2 cellular contexts compared by ENCODE assay signal in the genomic region with DNA sequence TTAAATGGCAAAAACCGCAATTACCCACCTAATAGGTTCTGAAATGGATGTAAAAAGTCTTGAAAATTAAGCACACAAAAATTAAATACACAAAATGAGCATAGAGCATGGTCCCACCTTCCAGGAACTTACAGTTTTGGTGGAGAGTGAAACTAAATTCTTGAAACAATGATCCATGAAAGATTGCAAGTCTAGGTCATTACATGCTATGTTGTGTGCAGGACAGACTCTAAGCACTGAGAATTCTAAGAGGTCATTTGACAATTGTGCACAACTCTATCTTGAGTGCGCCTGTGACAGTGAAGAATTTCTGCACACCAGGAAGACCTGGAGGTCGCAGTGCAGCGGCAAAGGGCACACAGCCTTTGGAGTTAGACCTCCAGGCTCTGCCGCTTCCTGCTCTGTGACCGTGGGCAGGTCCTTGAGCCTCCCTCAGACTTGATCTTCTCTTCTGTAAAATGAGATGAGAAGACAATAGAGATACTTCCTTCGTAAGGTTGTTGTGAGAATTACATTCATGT.
TF ChIP-seq lines count a peak whose summit lies in the region.

No MANE protein-coding gene starts in this region.

TF ChIP-seq in H1, 55 proteins besides CTCF, POLR2A, EP300 and RAD21:
- TF ChIP-seq SP4 (IDR thresholded peaks at IDR 0.05; ENCODE audit: low read length) (no peak), CBX8 (IDR thresholded peaks at IDR 0.05; ENCODE audit: borderline replicate concordance, low read depth, low read length) (no peak), POLR2AphosphoS5 (IDR thresholded peaks at IDR 0.05; ENCODE audit: low read depth, low read length) (no peak), SIRT6 (IDR thresholded peaks at IDR 0.05; ENCODE audit: low read length) (no peak), RXRA (IDR thresholded peaks at IDR 0.05; ENCODE audit: insufficient read depth, low read depth, low read length) (no peak), CBX5 (IDR thresholded peaks at IDR 0.05; ENCODE audit: low read depth, low read length) (no peak), TAF1 (IDR thresholded peaks at IDR 0.05; ENCODE audit: low read depth, low read length) (no peak), BACH1 (IDR thresholded peaks at IDR 0.05; ENCODE audit: low read length) (no peak), SUZ12 (IDR thresholded peaks at IDR 0.05; ENCODE audit: low read length) (no peak), GABPA (IDR thresholded peaks at IDR 0.05; ENCODE audit: borderline replicate concordance, insufficient read depth, low read length) (no peak), KDM1A (IDR thresholded peaks at IDR 0.05; ENCODE audit: borderline replicate concordance, low read length) (no peak), KDM5A (IDR thresholded peaks at IDR 0.05; ENCODE audit: low read length) (no peak), TCF12 (IDR thresholded peaks at IDR 0.05; ENCODE audit: low read depth, low read length) (no peak)
- TF ChIP-seq, protein P1, sequence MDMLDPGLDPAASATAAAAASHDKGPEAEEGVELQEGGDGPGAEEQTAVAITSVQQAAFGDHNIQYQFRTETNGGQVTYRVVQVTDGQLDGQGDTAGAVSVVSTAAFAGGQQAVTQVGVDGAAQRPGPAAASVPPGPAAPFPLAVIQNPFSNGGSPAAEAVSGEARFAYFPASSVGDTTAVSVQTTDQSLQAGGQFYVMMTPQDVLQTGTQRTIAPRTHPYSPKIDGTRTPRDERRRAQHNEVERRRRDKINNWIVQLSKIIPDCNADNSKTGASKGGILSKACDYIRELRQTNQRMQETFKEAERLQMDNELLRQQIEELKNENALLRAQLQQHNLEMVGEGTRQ (IDR thresholded peaks at IDR 0.05; ENCODE audit: low read length), result no peak

TF ChIP-seq in HepG2, 621 proteins besides CTCF, POLR2A, EP300 and RAD21:
- TF ChIP-seq, protein P2, sequence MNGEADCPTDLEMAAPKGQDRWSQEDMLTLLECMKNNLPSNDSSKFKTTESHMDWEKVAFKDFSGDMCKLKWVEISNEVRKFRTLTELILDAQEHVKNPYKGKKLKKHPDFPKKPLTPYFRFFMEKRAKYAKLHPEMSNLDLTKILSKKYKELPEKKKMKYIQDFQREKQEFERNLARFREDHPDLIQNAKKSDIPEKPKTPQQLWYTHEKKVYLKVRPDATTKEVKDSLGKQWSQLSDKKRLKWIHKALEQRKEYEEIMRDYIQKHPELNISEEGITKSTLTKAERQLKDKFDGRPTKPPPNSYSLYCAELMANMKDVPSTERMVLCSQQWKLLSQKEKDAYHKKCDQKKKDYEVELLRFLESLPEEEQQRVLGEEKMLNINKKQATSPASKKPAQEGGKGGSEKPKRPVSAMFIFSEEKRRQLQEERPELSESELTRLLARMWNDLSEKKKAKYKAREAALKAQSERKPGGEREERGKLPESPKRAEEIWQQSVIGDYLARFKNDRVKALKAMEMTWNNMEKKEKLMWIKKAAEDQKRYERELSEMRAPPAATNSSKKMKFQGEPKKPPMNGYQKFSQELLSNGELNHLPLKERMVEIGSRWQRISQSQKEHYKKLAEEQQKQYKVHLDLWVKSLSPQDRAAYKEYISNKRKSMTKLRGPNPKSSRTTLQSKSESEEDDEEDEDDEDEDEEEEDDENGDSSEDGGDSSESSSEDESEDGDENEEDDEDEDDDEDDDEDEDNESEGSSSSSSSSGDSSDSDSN (CRISPR knock-in tag; IDR thresholded peaks at IDR 0.05), result no peak
- TF ChIP-seq ZBTB38 (CRISPR knock-in tag; IDR thresholded peaks at IDR 0.05) (0 out of 2 replicates have a peak, but pooled peaks have one; percentile 45), HOXA3 (CRISPR knock-in tag; IDR thresholded peaks at IDR 0.05) (0 out of 2 replicates have a peak, but pooled peaks have one; percentile 12), RXRB (CRISPR knock-in tag; IDR thresholded peaks at IDR 0.05; ENCODE audit: borderline replicate concordance) (no peak)
- TF ChIP-seq, protein P3, sequence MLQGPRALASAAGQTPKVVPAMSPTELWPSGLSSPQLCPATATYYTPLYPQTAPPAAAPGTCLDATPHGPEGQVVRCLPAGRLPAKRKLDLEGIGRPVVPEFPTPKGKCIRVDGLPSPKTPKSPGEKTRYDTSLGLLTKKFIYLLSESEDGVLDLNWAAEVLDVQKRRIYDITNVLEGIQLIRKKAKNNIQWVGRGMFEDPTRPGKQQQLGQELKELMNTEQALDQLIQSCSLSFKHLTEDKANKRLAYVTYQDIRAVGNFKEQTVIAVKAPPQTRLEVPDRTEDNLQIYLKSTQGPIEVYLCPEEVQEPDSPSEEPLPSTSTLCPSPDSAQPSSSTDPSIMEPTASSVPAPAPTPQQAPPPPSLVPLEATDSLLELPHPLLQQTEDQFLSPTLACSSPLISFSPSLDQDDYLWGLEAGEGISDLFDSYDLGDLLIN (CRISPR knock-in tag; IDR thresholded peaks at IDR 0.05; ENCODE audit: borderline replicate concordance), result no peak
- TF ChIP-seq, protein P4, sequence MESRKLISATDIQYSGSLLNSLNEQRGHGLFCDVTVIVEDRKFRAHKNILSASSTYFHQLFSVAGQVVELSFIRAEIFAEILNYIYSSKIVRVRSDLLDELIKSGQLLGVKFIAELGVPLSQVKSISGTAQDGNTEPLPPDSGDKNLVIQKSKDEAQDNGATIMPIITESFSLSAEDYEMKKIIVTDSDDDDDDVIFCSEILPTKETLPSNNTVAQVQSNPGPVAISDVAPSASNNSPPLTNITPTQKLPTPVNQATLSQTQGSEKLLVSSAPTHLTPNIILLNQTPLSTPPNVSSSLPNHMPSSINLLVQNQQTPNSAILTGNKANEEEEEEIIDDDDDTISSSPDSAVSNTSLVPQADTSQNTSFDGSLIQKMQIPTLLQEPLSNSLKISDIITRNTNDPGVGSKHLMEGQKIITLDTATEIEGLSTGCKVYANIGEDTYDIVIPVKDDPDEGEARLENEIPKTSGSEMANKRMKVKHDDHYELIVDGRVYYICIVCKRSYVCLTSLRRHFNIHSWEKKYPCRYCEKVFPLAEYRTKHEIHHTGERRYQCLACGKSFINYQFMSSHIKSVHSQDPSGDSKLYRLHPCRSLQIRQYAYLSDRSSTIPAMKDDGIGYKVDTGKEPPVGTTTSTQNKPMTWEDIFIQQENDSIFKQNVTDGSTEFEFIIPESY (CRISPR knock-in tag; IDR thresholded peaks at IDR 0.05), result peak; percentile 82
- TF ChIP-seq, protein P5, sequence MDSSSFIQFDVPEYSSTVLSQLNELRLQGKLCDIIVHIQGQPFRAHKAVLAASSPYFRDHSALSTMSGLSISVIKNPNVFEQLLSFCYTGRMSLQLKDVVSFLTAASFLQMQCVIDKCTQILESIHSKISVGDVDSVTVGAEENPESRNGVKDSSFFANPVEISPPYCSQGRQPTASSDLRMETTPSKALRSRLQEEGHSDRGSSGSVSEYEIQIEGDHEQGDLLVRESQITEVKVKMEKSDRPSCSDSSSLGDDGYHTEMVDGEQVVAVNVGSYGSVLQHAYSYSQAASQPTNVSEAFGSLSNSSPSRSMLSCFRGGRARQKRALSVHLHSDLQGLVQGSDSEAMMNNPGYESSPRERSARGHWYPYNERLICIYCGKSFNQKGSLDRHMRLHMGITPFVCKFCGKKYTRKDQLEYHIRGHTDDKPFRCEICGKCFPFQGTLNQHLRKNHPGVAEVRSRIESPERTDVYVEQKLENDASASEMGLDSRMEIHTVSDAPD (CRISPR knock-in tag; IDR thresholded peaks at IDR 0.05), result no peak
